8 cellular contexts compared by ENCODE assay signal in the genomic region with DNA sequence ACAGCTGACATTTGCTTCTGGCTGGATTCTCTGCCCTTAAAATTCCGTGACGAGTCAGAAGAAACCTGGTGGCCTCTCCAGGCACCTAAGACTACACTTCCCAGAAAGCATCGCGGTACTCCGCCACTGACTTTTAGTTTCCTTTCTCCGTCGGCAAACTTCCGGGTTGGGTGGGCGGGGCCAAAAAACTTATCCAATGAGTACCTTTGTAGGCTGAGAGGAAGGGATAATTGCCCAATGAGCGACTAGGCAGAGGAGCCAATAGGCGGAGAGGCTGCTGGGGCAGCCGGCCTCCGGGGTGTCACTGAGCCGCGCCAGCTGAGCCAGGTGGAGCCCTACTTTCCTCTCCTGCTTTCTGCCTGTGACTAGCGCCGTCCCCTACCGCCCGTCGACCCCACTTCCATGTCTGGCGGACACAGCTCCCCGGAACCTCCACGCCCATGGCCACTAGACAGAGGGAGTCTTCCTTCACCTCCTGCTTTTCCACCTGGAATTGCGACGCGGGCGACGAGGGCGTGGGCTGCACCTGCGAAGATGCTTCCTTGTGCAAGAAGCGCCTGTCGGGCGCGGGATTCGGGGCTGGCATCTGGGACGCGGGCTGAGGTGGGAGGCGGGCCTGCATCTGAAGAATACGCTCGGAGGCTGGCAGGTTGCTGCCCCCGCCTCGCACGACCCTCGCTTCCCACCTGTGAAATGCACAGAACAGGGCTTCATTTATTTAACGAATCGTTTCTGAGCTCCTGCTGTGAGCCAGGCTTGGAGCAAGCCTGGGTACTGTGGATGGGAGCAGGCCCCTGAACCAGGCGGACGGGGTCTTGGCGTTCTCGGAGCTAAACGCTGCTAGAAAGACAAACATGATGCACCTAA. TPM values are rescaled to one million over a fixed set of nuclear protein-coding genes. Genes with fewer than 3 reads are reported as not detected.
DNase-seq lines count a peak whose midpoint lies in the region; TF ChIP-seq lines count a peak whose summit lies in the region.

No MANE protein-coding gene starts in this region.

- H3K27ac ChIP-seq in MM.1S (ENCODE audit: low read length): no peak overlapping the region
- no peak overlapping the region for H3K27ac ChIP-seq in neural progenitor cell
- peak overlapping the region; percentile 55 for H3K27ac ChIP-seq in stomach smooth muscle (ENCODE audit: low read length)

- H3K36me3 Mint-ChIP-seq in neural progenitor cell: no peaks in the 10 kb centered on the region

- H3K27me3 Mint-ChIP-seq in neural progenitor cell (ENCODE audit: insufficient read depth, low read depth): peaks cover 9% of the 10 kb centered on the region

- peak overlapping the region; percentile 94 for H3K4me3 Mint-ChIP-seq in neural progenitor cell

- H3K9me2 ChIP-seq in MM.1S (replicated peaks; ENCODE audit: insufficient read depth, low read length): no peaks in the 10 kb centered on the region

- H4K20me1 ChIP-seq in MM.1S (ENCODE audit: insufficient read depth, low read length) (no peaks in the 10 kb centered on the region), neural progenitor cell (ENCODE audit: low read depth) (no peaks in the 10 kb centered on the region)

- H3F3A ChIP-seq in MM.1S (ENCODE audit: insufficient read depth, low read length) (no peaks in the 10 kb centered on the region), neural progenitor cell (ENCODE audit: low read depth) (no peaks in the 10 kb centered on the region)

- H3K27me3 ChIP-seq in MM.1S (replicated peaks; ENCODE audit: insufficient read depth, low read length) (peaks cover 36% of the 10 kb centered on the region), neural progenitor cell (no peaks in the 10 kb centered on the region), stomach smooth muscle (ENCODE audit: control insufficient read depth in 1 of 2, insufficient read depth in 2 of 2, low read length in 2 of 2) (no peaks in the 10 kb centered on the region)

- DNase-seq in G401 (ENCODE audit: low spot score): peak; percentile 98
- DNase-seq in HCEC 1CT: peak; percentile 94
- DNase-seq in MM.1S: peak; percentile 97
- peak; percentile 95 for DNase-seq in SHP77 treated with DMSO at 0.1 percent for 48 hours (lab: John Stamatoyannopoulos, UW)
- DNase-seq in activated gamma-delta T cell treated with anti-CD3 and anti-CD28 coated beads, Interleukin-2, amount 50 U/mL, for 16 hours (ENCODE audit: low read depth): peak; percentile 84
- peak; percentile 90 for DNase-seq in foreskin melanocyte
- peak; percentile 97 for DNase-seq in neural progenitor cell (ENCODE audit: low spot score)

- peak overlapping the region; percentile 95 for H2AFZ ChIP-seq in MM.1S (ENCODE audit: low read length)
- peak overlapping the region; percentile 90 for H2AFZ ChIP-seq in neural progenitor cell (replicated peaks)

- H3K4me1 Mint-ChIP-seq in neural progenitor cell: peaks cover 7% of the 10 kb centered on the region

- H3K4me3 ChIP-seq in MM.1S (ENCODE audit: low read length): peak overlapping the region; percentile 93
- H3K4me3 ChIP-seq in neural progenitor cell: peak overlapping the region; percentile 63
- peak overlapping the region; percentile 84 to 99 for H3K4me3 ChIP-seq in stomach smooth muscle (ENCODE audit: low read length in 2 of 2)

- H3K9ac ChIP-seq in MM.1S (ENCODE audit: low read length): peak overlapping the region; percentile 35; the same call in 1 of the 2 replicates
- peak overlapping the region; percentile 46 for H3K9ac ChIP-seq in neural progenitor cell
- H3K9ac ChIP-seq in stomach smooth muscle (ENCODE audit: low read length in 2 of 2): peak overlapping the region; percentile 75 to 80

- H3K79me2 ChIP-seq in MM.1S (ENCODE audit: low read length) (no peaks in the 10 kb centered on the region), neural progenitor cell (ENCODE audit: low read depth) (peaks cover 9% of the 10 kb centered on the region)

- no peak overlapping the region for H3K27ac Mint-ChIP-seq in neural progenitor cell

- no peaks in the 10 kb centered on the region for H3K9me3 Mint-ChIP-seq in neural progenitor cell

- H3K36me3 ChIP-seq in MM.1S (replicated peaks; ENCODE audit: insufficient read depth, low read length): no peaks in the 10 kb centered on the region
- no peaks in the 10 kb centered on the region for H3K36me3 ChIP-seq in neural progenitor cell
- no peaks in the 10 kb centered on the region for H3K36me3 ChIP-seq in stomach smooth muscle (ENCODE audit: control insufficient read depth in 2 of 2, insufficient read depth in 2 of 2, low read length in 2 of 2)

- H3K4me2 ChIP-seq in MM.1S (ENCODE audit: low read depth, low read length): peak overlapping the region; percentile 88
- peak overlapping the region; percentile 81 for H3K4me2 ChIP-seq in neural progenitor cell

- TF ChIP-seq CTCF in MM.1S (IDR thresholded peaks at IDR 0.05; ENCODE audit: low read length): no peak
- no peak for TF ChIP-seq CTCF in neural progenitor cell (IDR thresholded peaks at IDR 0.05)

- H3K4me1 ChIP-seq in MM.1S (ENCODE audit: low read length) (peaks cover 9% of the 10 kb centered on the region), neural progenitor cell (peaks cover 6% of the 10 kb centered on the region), stomach smooth muscle (ENCODE audit: control insufficient read depth, insufficient read depth, low read length) (peaks cover 14% of the 10 kb centered on the region)

- in situ Hi-C loops in G401 (cut with HindIII; ENCODE audit: low sequenced_read_pairs): no loop called here

- H3K9me3 ChIP-seq in MM.1S (replicated peaks; ENCODE audit: insufficient read depth, low read length) (no peaks in the 10 kb centered on the region), neural progenitor cell (ENCODE audit: low read depth) (no peaks in the 10 kb centered on the region), stomach smooth muscle (ENCODE audit: control insufficient read depth in 2 of 2, low read length in 2 of 2) (no peaks in the 10 kb centered on the region)

RNA-seq across cellular contexts. Expression of gene ARHGAP17, which starts 16.5 kb away (rescaled TPM):
- 11.7 and 14.4 TPM in 2 replicates for total RNA-seq in G401 (2014; rRNA removed; shearing (Covaris generic))
- 33.1 and 53.9 TPM in 2 replicates for total RNA-seq in neural progenitor cell (ENCODE audit: low replicate concordance)
